ENCODE assay signal across 8 cellular contexts in the genomic region with DNA sequence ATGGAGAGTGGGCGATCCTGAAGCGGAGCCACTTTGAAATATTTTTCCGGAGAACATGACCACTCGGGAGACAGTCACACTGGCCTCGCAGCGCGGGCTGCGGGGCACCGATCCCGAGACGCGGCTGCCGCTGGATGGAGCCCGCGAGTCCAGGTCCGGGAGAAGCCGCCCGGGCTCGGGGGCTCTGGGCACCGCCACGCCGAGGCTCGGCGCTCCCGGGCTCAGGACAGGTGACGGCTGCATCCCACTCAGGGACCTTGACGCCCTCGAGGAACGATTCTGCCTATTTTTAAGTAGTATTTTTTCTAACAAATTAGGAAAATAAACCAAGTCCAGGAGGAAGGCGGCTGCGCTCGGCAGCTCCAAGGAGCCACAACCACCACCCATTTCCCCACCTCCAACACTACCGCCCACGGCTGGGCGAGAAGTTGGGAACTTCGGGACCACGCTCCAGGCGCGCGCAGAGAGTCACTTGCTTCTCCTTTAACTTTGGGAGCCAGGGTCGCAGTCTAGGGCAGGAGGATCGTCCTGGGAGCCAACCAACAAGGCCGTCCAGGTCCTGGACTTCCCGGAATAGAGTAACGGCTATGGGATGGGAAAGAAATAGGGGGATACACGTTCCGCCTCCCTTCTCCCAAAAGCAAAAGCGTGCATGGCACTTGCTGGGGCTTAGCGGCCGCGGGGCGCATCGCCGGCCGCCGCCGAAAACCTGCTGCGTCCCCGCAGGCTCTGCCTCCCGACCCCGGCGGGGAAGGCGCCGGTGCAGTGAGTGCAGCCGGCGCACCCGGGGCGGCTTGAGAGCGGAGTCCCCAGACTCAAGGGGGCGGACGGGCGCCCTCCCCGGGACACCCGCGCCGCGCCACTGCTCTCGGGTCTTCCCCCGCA. TPM values are rescaled to one million over a fixed set of nuclear protein-coding genes. Genes with fewer than 3 reads are reported as not detected.
A peak's percentile ranks its signal among the peaks of the same experiment; 100 is the strongest.
DNase-seq lines count a peak whose midpoint lies in the region; ATAC-seq and TF ChIP-seq lines count a peak whose summit lies in the region.

No MANE protein-coding gene starts in this region.

- H3K27ac ChIP-seq in ACC112 (ENCODE audit: low read depth, low read length) (no peak overlapping the region), neural cell (ENCODE audit: low read length) (no peak overlapping the region), thymus (ENCODE audit: low read depth) (no peak overlapping the region)

- H3K4me2 ChIP-seq in neural cell (ENCODE audit: low read length): peak overlapping the region; percentile 98

- peak overlapping the region; percentile 84 for H2AFZ ChIP-seq in ACC112 (ENCODE audit: low read length, unreplicated experiment)
- no peak overlapping the region for H2AFZ ChIP-seq in neural cell (ENCODE audit: low read depth, low read length)

- H3K79me2 ChIP-seq in ACC112 (ENCODE audit: control insufficient read depth, insufficient read depth, low read length, unreplicated experiment) (no peaks in the 10 kb centered on the region), neural cell (replicated peaks; ENCODE audit: insufficient read depth, low read length) (no peaks in the 10 kb centered on the region)

- H3K9me3 Mint-ChIP-seq in activated T-helper 17 cell treated with anti-CD3 and anti-CD28 coated beads, Interleukin-2, amount 50 U/mL, for 72 hours: no peaks in the 10 kb centered on the region

- no peaks in the 10 kb centered on the region for H3K36me3 Mint-ChIP-seq in activated T-helper 17 cell treated with anti-CD3 and anti-CD28 coated beads, Interleukin-2, amount 50 U/mL, for 72 hours (ENCODE audit: low read depth)

- H3K9ac ChIP-seq in neural cell (ENCODE audit: low read length): peak overlapping the region; percentile 48

- no peak overlapping the region for H3K27ac Mint-ChIP-seq in activated T-helper 17 cell treated with anti-CD3 and anti-CD28 coated beads, Interleukin-2, amount 50 U/mL, for 72 hours

- peak overlapping the region; percentile 68 for H3K4me3 Mint-ChIP-seq in activated T-helper 17 cell treated with anti-CD3 and anti-CD28 coated beads, Interleukin-2, amount 50 U/mL, for 72 hours

- H3K9me3 ChIP-seq in neural cell (ENCODE audit: low read length): no peaks in the 10 kb centered on the region
- H3K9me3 ChIP-seq in thymus (ENCODE audit: control insufficient read depth): no peaks in the 10 kb centered on the region

- H3F3A ChIP-seq in neural cell (ENCODE audit: insufficient read depth, low read length, poor library complexity, severe bottlenecking): no peaks in the 10 kb centered on the region

- TF ChIP-seq CTCF in neural cell (IDR thresholded peaks at IDR 0.05; ENCODE audit: poor library complexity, severe bottlenecking): peak; percentile 86

- under 1% methylated on average over 79 of the region's 79 CpGs for WGBS in thymus

- peak; percentile 45 for ATAC-seq in GM18511 (IDR thresholded peaks at IDR 0.05; ENCODE audit: unreplicated experiment)
- peak; percentile 76 for ATAC-seq in activated T-helper 17 cell treated with anti-CD3 and anti-CD28 coated beads, Interleukin-2, amount 50 U/mL, for 72 hours (replicated peaks)
- no peak for ATAC-seq in GM21367 (IDR thresholded peaks at IDR 0.05; ENCODE audit: unreplicated experiment)

- TF ChIP-seq EP300 in neural cell (conservative IDR thresholded peaks at IDR 0.05; ENCODE audit: poor library complexity, severe bottlenecking): no peak

- H3K4me3 ChIP-seq in ACC112 (ENCODE audit: low read depth, low read length): peak overlapping the region; percentile 76
- peak overlapping the region; percentile 77 for H3K4me3 ChIP-seq in neural cell (ENCODE audit: low read length)
- H3K4me3 ChIP-seq in thymus (ENCODE audit: low read length): peak overlapping the region; percentile 44

- H3K27me3 ChIP-seq in ACC112 (ENCODE audit: insufficient read depth, low read length) (peaks cover 97% of the 10 kb centered on the region), neural cell (ENCODE audit: insufficient read depth, low read depth, low read length) (peaks cover 69% of the 10 kb centered on the region), thymus (ENCODE audit: control insufficient read depth, insufficient read depth) (peaks cover 86% of the 10 kb centered on the region)

- DNase-seq in NOMO-1 treated with DMSO at 0.1 percent for 48 hours (lab: John Stamatoyannopoulos, UW; ENCODE audit: unreplicated experiment): peak; percentile 8
- peak; percentile 26 for DNase-seq in foreskin melanocyte

- H3K4me1 Mint-ChIP-seq in activated T-helper 17 cell treated with anti-CD3 and anti-CD28 coated beads, Interleukin-2, amount 50 U/mL, for 72 hours: peaks cover 6% of the 10 kb centered on the region

- no peaks in the 10 kb centered on the region for H4K20me1 ChIP-seq in neural cell (ENCODE audit: insufficient read depth)

- H3K36me3 ChIP-seq in ACC112 (ENCODE audit: insufficient read depth, low read length): no peaks in the 10 kb centered on the region
- no peaks in the 10 kb centered on the region for H3K36me3 ChIP-seq in neural cell (ENCODE audit: insufficient read depth, low read length)
- peaks cover 2% of the 10 kb centered on the region for H3K36me3 ChIP-seq in thymus (ENCODE audit: control insufficient read depth, insufficient read depth)

- peaks cover 49% of the 10 kb centered on the region for H3K27me3 Mint-ChIP-seq in activated T-helper 17 cell treated with anti-CD3 and anti-CD28 coated beads, Interleukin-2, amount 50 U/mL, for 72 hours

- TF ChIP-seq RAD21 in neural cell (conservative IDR thresholded peaks at IDR 0.05): peak; percentile 70

- no peaks in the 10 kb centered on the region for H3K9me2 ChIP-seq in neural cell (ENCODE audit: insufficient read depth, low read length)

- peaks cover 5% of the 10 kb centered on the region for H3K4me1 ChIP-seq in ACC112 (ENCODE audit: control insufficient read depth, insufficient read depth, low read length, unreplicated experiment)
- H3K4me1 ChIP-seq in thymus (ENCODE audit: control insufficient read depth, insufficient read depth, low read length): peaks cover 11% of the 10 kb centered on the region

TF ChIP-seq in neural cell, 6 proteins besides CTCF, POLR2A, EP300 and RAD21:
- TF ChIP-seq, protein P1, sequence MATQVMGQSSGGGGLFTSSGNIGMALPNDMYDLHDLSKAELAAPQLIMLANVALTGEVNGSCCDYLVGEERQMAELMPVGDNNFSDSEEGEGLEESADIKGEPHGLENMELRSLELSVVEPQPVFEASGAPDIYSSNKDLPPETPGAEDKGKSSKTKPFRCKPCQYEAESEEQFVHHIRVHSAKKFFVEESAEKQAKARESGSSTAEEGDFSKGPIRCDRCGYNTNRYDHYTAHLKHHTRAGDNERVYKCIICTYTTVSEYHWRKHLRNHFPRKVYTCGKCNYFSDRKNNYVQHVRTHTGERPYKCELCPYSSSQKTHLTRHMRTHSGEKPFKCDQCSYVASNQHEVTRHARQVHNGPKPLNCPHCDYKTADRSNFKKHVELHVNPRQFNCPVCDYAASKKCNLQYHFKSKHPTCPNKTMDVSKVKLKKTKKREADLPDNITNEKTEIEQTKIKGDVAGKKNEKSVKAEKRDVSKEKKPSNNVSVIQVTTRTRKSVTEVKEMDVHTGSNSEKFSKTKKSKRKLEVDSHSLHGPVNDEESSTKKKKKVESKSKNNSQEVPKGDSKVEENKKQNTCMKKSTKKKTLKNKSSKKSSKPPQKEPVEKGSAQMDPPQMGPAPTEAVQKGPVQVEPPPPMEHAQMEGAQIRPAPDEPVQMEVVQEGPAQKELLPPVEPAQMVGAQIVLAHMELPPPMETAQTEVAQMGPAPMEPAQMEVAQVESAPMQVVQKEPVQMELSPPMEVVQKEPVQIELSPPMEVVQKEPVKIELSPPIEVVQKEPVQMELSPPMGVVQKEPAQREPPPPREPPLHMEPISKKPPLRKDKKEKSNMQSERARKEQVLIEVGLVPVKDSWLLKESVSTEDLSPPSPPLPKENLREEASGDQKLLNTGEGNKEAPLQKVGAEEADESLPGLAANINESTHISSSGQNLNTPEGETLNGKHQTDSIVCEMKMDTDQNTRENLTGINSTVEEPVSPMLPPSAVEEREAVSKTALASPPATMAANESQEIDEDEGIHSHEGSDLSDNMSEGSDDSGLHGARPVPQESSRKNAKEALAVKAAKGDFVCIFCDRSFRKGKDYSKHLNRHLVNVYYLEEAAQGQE (IDR thresholded peaks at IDR 0.05; ENCODE audit: borderline replicate concordance): no peak
- TF ChIP-seq EZH2 (IDR thresholded peaks at IDR 0.05; ENCODE audit: borderline replicate concordance, insufficient read depth, low read length, poor library complexity, severe bottlenecking): peak; percentile 14
- TF ChIP-seq TAF1 (IDR thresholded peaks at IDR 0.05; ENCODE audit: low read depth): no peak
- TF ChIP-seq MXI1 (conservative IDR thresholded peaks at IDR 0.05; ENCODE audit: poor library complexity, severe bottlenecking): peak; percentile 6
- peak; percentile 14 for TF ChIP-seq POLR2AphosphoS5 (IDR thresholded peaks at IDR 0.05)
- TF ChIP-seq SMC3 (conservative IDR thresholded peaks at IDR 0.05; ENCODE audit: poor library complexity): peak; percentile 83

RNA-seq across cellular contexts. Expression of a gene that starts 0.9 kb away (rescaled TPM):
- total RNA-seq in activated T-helper 17 cell treated with anti-CD3 and anti-CD28 coated beads, Interleukin-2, amount 50 U/mL, for 72 hours: not detected
- polyA plus RNA-seq in neural cell (0.18 and 0.64 TPM in 2 replicates), thymus (0.66 TPM)
- 0.49 and 0.69 TPM in 2 replicates for polyA minus RNA-seq in neural cell

RNA-seq across cellular contexts. Expression of a gene that starts 40.7 kb away (rescaled TPM):
- total RNA-seq in activated T-helper 17 cell treated with anti-CD3 and anti-CD28 coated beads, Interleukin-2, amount 50 U/mL, for 72 hours: 10 to 100 TPM; 14.6 to 34.4 TPM
- polyA plus RNA-seq in neural cell: 9.9 and 16.8 TPM in 2 replicates
- 25.8 and 27.9 TPM in 2 replicates for polyA minus RNA-seq in neural cell
- polyA plus RNA-seq in thymus: 13.0 TPM
